Comparison of ENCODE assay signal across 1 cellular context in the genomic region with DNA sequence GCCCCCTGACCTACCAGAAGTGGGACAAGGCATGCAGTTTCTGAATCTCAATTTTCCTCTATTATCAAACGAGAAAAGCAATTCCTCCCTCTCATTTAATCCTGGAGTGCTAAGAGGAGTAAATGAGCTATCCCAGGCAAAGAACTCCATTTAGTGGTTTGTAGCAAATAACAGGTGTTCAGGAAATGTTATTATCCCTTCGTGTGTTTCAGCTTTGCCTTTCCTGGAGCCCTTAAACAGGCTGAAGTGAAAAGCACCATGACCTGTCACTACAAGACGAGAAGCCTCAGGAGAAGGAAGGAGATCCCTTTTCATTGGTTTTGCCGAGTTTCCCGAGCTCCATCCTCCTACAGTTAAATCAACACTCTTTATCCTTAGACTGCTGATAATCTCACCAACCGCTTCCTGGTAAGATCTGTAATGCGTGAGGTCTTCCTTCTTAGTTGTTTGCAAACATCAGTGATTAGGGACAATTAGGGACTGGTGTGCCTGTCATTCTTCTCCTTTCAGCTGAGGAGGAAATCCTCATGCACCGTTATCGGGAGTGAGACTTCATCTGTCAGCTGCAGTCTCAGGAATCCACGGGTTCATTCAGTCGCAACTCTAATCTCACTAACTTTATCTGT.
TF ChIP-seq lines count a peak whose summit lies in the region.

No MANE protein-coding gene starts in this region.

TF ChIP-seq in H1, 55 proteins besides CTCF, POLR2A, EP300 and RAD21:
- TF ChIP-seq TAF7 (optimal IDR thresholded peaks at IDR 0.05; ENCODE audit: borderline replicate concordance, low read depth, low read length) (no peak), CHD2 (IDR thresholded peaks at IDR 0.05; ENCODE audit: low read length) (no peak), CEBPB (IDR thresholded peaks at IDR 0.05; ENCODE audit: low read depth, low read length) (no peak)
